ENCODE assay signal across 8 cellular contexts in genomic region chr11:33736148-33736809, GRCh38. TPM values are rescaled to one million over a fixed set of nuclear protein-coding genes. Genes with fewer than 3 reads are reported as not detected.
A peak's percentile ranks its signal among the peaks of the same experiment; 100 is the strongest.
DNase-seq lines count a peak whose midpoint lies in the region; ATAC-seq and TF ChIP-seq lines count a peak whose summit lies in the region.

CD59 (minus strand) TSS chr11:33736423; CDS start chr11:33722445, 13,978 bp downstream.

- H3K27ac ChIP-seq in mucosa of rectum (ENCODE audit: low read depth in 2 of 2, low read length in 2 of 2) = peak within 1 kb of the TSS; percentile 84 to 85

- no peaks in the 10 kb centered on the region for H3K36me3 Mint-ChIP-seq in IgD-negative memory B cell
- H3K36me3 Mint-ChIP-seq in activated T-cell treated with anti-CD3 and anti-CD28 coated beads, Interleukin-2, amount 50 U/mL, for 4 hours (ENCODE audit: insufficient read depth) = peaks cover 9% of the 10 kb centered on the region

- TF ChIP-seq POLR2A in erythroblast (IDR thresholded peaks at IDR 0.05; ENCODE audit: low read length) = peak; percentile 88

- peak; percentile 34 for DNase-seq in DMS114 treated with DMSO at 0.1 percent for 48 hours (lab: John Stamatoyannopoulos, UW; ENCODE audit: unreplicated experiment)
- DNase-seq in activated T-cell treated with anti-CD3 and anti-CD28 coated beads, Interleukin-2, amount 50 U/mL, for 4 hours = peak; percentile 93
- DNase-seq in erythroblast (lab: John Stamatoyannopoulos, UW) = peak; percentile 93 to 96
- DNase-seq in stimulated activated CD8-positive, alpha-beta memory T cell treated with anti-CD3 and anti-CD28 coated beads, Interleukin-4, amount 100 ng/mL, for 4 hours (ENCODE audit: low read depth in 2 of 2, low spot score in 1 of 2) = peak; percentile 81 to 86

- no peaks in the 10 kb centered on the region for H3K9me3 ChIP-seq in mucosa of rectum (ENCODE audit: control insufficient read depth in 2 of 2, low read length in 2 of 2)

- H3K4me1 Mint-ChIP-seq in IgD-negative memory B cell = peaks cover 23 to 26% (median 25%) of the 10 kb centered on the region in 3 donors
- peaks cover 40% of the 10 kb centered on the region for H3K4me1 Mint-ChIP-seq in activated T-cell treated with anti-CD3 and anti-CD28 coated beads, Interleukin-2, amount 50 U/mL, for 4 hours (ENCODE audit: low read depth)

- H3K27me3 Mint-ChIP-seq in IgD-negative memory B cell = no peaks in the 10 kb centered on the region
- no peaks in the 10 kb centered on the region for H3K27me3 Mint-ChIP-seq in activated T-cell treated with anti-CD3 and anti-CD28 coated beads, Interleukin-2, amount 50 U/mL, for 4 hours (ENCODE audit: low read depth)

- H3K4me1 ChIP-seq in mucosa of rectum (ENCODE audit: control insufficient read depth in 2 of 2, insufficient read depth in 2 of 2, low read length in 2 of 2) = peaks cover 17 to 39% of the 10 kb centered on the region in 2 donors

- peak within 1 kb of the TSS; percentile 41 to 93 for H3K9ac ChIP-seq in mucosa of rectum (ENCODE audit: low read depth in 1 of 2, low read length in 2 of 2)

- no peaks in the 10 kb centered on the region for H3K27me3 ChIP-seq in mucosa of rectum (ENCODE audit: control insufficient read depth in 2 of 2, insufficient read depth in 2 of 2, low read length in 2 of 2)

- no peaks in the 10 kb centered on the region for H3K36me3 ChIP-seq in mucosa of rectum (ENCODE audit: control insufficient read depth in 2 of 2, insufficient read depth in 2 of 2, low read length in 2 of 2)

- peak within 1 kb of the TSS; percentile 76 to 81 for H3K4me3 ChIP-seq in mucosa of rectum (ENCODE audit: low read length in 2 of 2)

- ATAC-seq in GM21529 (IDR thresholded peaks at IDR 0.05; ENCODE audit: unreplicated experiment) = peak; percentile 64
- peak; percentile 46 to 68 for ATAC-seq in activated T-cell treated with anti-CD3 and anti-CD28 coated beads, Interleukin-2, amount 50 U/mL, for 4 hours

- no peaks in the 10 kb centered on the region for H3K9me3 Mint-ChIP-seq in IgD-negative memory B cell
- H3K9me3 Mint-ChIP-seq in activated T-cell treated with anti-CD3 and anti-CD28 coated beads, Interleukin-2, amount 50 U/mL, for 4 hours = no peaks in the 10 kb centered on the region

- peak within 1 kb of the TSS; percentile 92 to 97 (median 96) for H3K4me3 Mint-ChIP-seq in IgD-negative memory B cell
- peak within 1 kb of the TSS; percentile 88 for H3K4me3 Mint-ChIP-seq in activated T-cell treated with anti-CD3 and anti-CD28 coated beads, Interleukin-2, amount 50 U/mL, for 4 hours

- peak within 1 kb of the TSS; percentile 50 to 87 (median 53) for H3K27ac Mint-ChIP-seq in IgD-negative memory B cell

TF ChIP-seq in PFSK-1, 5 proteins besides CTCF, POLR2A, EP300 and RAD21:
- TF ChIP-seq TAF1 (IDR thresholded peaks at IDR 0.05; ENCODE audit: borderline replicate concordance, insufficient read depth, low read length) (peak; percentile 81), REST (IDR thresholded peaks at IDR 0.05; ENCODE audit: insufficient read depth in 1 of 2, low read depth in 2 of 2, low read length in 2 of 2) (no peak), FOXP2 (optimal IDR thresholded peaks at IDR 0.05; ENCODE audit: borderline replicate concordance, extremely low read depth, extremely low read length, insufficient read depth) (peak; percentile 20), POLR2AphosphoS5 (IDR thresholded peaks at IDR 0.05; ENCODE audit: low read depth, low read length) (peak; percentile 83), SIN3A (IDR thresholded peaks at IDR 0.05; ENCODE audit: borderline replicate concordance, insufficient read depth, low read length) (0 out of 2 replicates have a peak, but pooled peaks have one; percentile 13)

RNA-seq across cellular contexts. Expression of gene CD59, which starts in this region (rescaled TPM):
- 39.7 TPM for polyA plus RNA-seq in IgD-negative memory B cell
- polyA plus RNA-seq in PFSK-1 (2012; ENCODE audit: insufficient read length, low read depth) = 75.3 TPM
- total RNA-seq in activated T-cell treated with anti-CD3 and anti-CD28 coated beads, Interleukin-2, amount 50 U/mL, for 4 hours = 10 to 100 TPM; 27.8 to 44.8 (median 30.0) TPM

Comparison
In these comparisons a context has a peak if more than half of its experiments do, and no peak if none do; other contexts are left out.
1. Peak in every context shown above with its lines: DNase-seq, ATAC-seq, H3K4me3 ChIP-seq and H3K27ac ChIP-seq.
2. DNase-seq: peak in every context shown above with its lines; median percentile 94 in erythroblast; 93 in activated T-cell treated with anti-CD3 and anti-CD28 coated beads, Interleukin-2, amount 50 U/mL, for 4 hours; 84 in stimulated activated CD8-positive, alpha-beta memory T cell treated with anti-CD3 and anti-CD28 coated beads, Interleukin-4, amount 100 ng/mL, for 4 hours; 34 in DMS114 treated with DMSO at 0.1 percent for 48 hours.